Comparison of ENCODE assay signal across 10 cellular contexts in genomic region chr14:102900631-102901571, GRCh38. TPM values are rescaled to one million over a fixed set of nuclear protein-coding genes. Genes with fewer than 3 reads are reported as not detected.
DNase-seq lines count a peak whose midpoint lies in the region; ATAC-seq and TF ChIP-seq lines count a peak whose summit lies in the region.
"Had no signal": no experiment of that assay in that cellular context is flagged by ENCODE, and none has a peak within 500 bp of the region (broad histone marks: within the 10 kb centered on the region; RNA-seq: fewer than 3 reads in every experiment).

No MANE protein-coding gene starts in this region.

- H3K27me3 ChIP-seq in CD8-positive, alpha-beta T cell (ENCODE audit: insufficient read depth, low read length), result no peaks in the 10 kb centered on the region
- no peaks in the 10 kb centered on the region for H3K27me3 ChIP-seq in adrenal gland
- H3K27me3 ChIP-seq: ovary had no signal

- H3K9me3 ChIP-seq in CD8-positive, alpha-beta T cell (ENCODE audit: low read length), result no peaks in the 10 kb centered on the region
- no peaks in the 10 kb centered on the region for H3K9me3 ChIP-seq in adrenal gland (replicated peaks in 1 of 3)
- H3K9me3 ChIP-seq: ovary had no signal

- POLR2A ChIA-PET in CD8-positive, alpha-beta T cell (lab: Charles Lee), result no interaction called here

- peaks cover 60% of the 10 kb centered on the region for H3K36me3 Mint-ChIP-seq in CD8-positive, alpha-beta T cell

- intact Hi-C loops in CD8-positive, alpha-beta T cell (cut with DNase I, micrococcal nuclease), result no loop called here
- intact Hi-C loops in adrenal gland (cut with DNase I), result no loop called here

- peak overlapping the region; percentile 47 for H3K27ac ChIP-seq in CD8-positive, alpha-beta T cell (ENCODE audit: low read depth, low read length)
- no peak overlapping the region for H3K27ac ChIP-seq in adrenal gland
- H3K27ac ChIP-seq: ovary had no signal

- peaks cover 18% of the 10 kb centered on the region for H3K4me1 ChIP-seq in CD8-positive, alpha-beta T cell (ENCODE audit: insufficient read depth, low read length)
- H3K4me1 ChIP-seq in adrenal gland (replicated peaks in 1 of 2), result peaks cover 0 to 17% of the 10 kb centered on the region in 2 donors

- peak overlapping the region; percentile 59 for H3K4me3 Mint-ChIP-seq in CD8-positive, alpha-beta T cell

- H3K27ac Mint-ChIP-seq in CD8-positive, alpha-beta T cell, result peak overlapping the region; percentile 86

- CTCF ChIA-PET in CD8-positive, alpha-beta T cell (lab: Charles Lee), result interaction anchor here (0.6 kb wide), 1 partner anchor 19 kb away, joined by 3 read pairs; no protein-coding TSS in a partner anchor

- H3K4me3 ChIP-seq in CD8-positive, alpha-beta T cell (ENCODE audit: low read depth, low read length), result no peak overlapping the region
- no peak overlapping the region for H3K4me3 ChIP-seq in adrenal gland
- H3K4me3 ChIP-seq: ovary had no signal

- peak in 3 of 7 experiments; percentile 41 to 61 (median 57) for DNase-seq in CD8-positive, alpha-beta T cell
- DNase-seq in cerebellum (ENCODE audit: low spot score) (peak; percentile 37), hippocampal formation (lab: John Stamatoyannopoulos, UW) (no peak), adrenal gland (no peak), COR-L47 (lab: John Stamatoyannopoulos, UW) (no peak), H4 (ENCODE audit: low spot score) (no peak)
- DNase-seq: ovary, RPMI8226 had no signal

- peak; percentile 32 for TF ChIP-seq POLR2A in GM19193 (IDR thresholded peaks at IDR 0.05; ENCODE audit: extremely low read depth, insufficient read depth, insufficient read length)
- TF ChIP-seq POLR2A in adrenal gland (IDR thresholded peaks at IDR 0.05), result no peak

- 87 to 94% (median 88%) methylated on average over 28 to 39 of the region's 39 CpGs for WGBS in adrenal gland, 4 donors

- no peaks in the 10 kb centered on the region for H3K27me3 Mint-ChIP-seq in CD8-positive, alpha-beta T cell (ENCODE audit: low read depth)

- TF ChIP-seq CTCF in CD8-positive, alpha-beta T cell (IDR thresholded peaks at IDR 0.05), result no peak
- no peak for TF ChIP-seq CTCF in adrenal gland (IDR thresholded peaks at IDR 0.05)

- no peaks in the 10 kb centered on the region for H3K9me3 Mint-ChIP-seq in CD8-positive, alpha-beta T cell

- H3K4me1 Mint-ChIP-seq in CD8-positive, alpha-beta T cell (ENCODE audit: low read depth), result peaks cover 18% of the 10 kb centered on the region

- ATAC-seq in CD8-positive, alpha-beta T cell, result peak; percentile 87
- ATAC-seq in HG03045 (IDR thresholded peaks at IDR 0.05; ENCODE audit: unreplicated experiment), result peak; percentile 53

- peaks cover 21% of the 10 kb centered on the region for H3K36me3 ChIP-seq in CD8-positive, alpha-beta T cell (ENCODE audit: insufficient read depth, low read length)
- H3K36me3 ChIP-seq in adrenal gland (replicated peaks in 1 of 2), result peaks cover 0 to 6% of the 10 kb centered on the region in 2 donors
- H3K36me3 ChIP-seq: ovary had no signal

RNA-seq across cellular contexts. Expression of gene AMN, which starts 21.6 kb away (rescaled TPM):
- 1 to 10 TPM; 4.0 to 4.3 TPM for total RNA-seq in CD8-positive, alpha-beta T cell
- 0.73 TPM for total RNA-seq in cerebellum
- total RNA-seq in adrenal gland, result under 1 TPM in 5 of 8 donors, not detected in 3; 0.07 to 0.65 (median 0.34) TPM
- polyA plus RNA-seq in adrenal gland, result 1 to 10 TPM in 1 of 3 donors, under 1 TPM in 1, not detected in 1; 0.48 to 3.6 TPM
- total RNA-seq in H4 (2014; rRNA removed; shearing (Covaris generic)), result not detected in 2 replicates
